Comparison of ENCODE assay signal across 21 cellular contexts in genomic region chr3:36701249-36701572, GRCh38.
DNase-seq lines count a peak whose midpoint lies in the region; ATAC-seq, FAIRE-seq and TF ChIP-seq lines count a peak whose summit lies in the region.
"Had no signal": no experiment of that assay in that cellular context is flagged by ENCODE, and none has a peak within 500 bp of the region (broad histone marks: within the 10 kb centered on the region; RNA-seq: fewer than 3 reads in every experiment).

No MANE protein-coding gene starts in this region.

- no TSS peak for BruUV-seq in PC-9 (replicated peaks; lab: Mats Ljungman, UMichigan)

- no peak for TF ChIP-seq EP300 in H1 (IDR thresholded peaks at IDR 0.05; ENCODE audit: borderline replicate concordance in 1 of 2, low read depth in 2 of 2, low read length in 2 of 2)

- TF ChIP-seq CTCF in activated CD8-positive, alpha-beta T cell treated with anti-CD3 and anti-CD28 coated beads for 36 hours (IDR thresholded peaks at IDR 0.05), result peak; percentile 14
- TF ChIP-seq CTCF in PC-9 (conservative IDR thresholded peaks at IDR 0.05) (peak; percentile 26; the same call in 1 of the 2 replicates), H1 (IDR thresholded peaks at IDR 0.05; ENCODE audit: control extremely low read depth in 1 of 3, insufficient read depth in 1 of 3, low read depth in 1 of 3, low read length in 3 of 3) (no peak), esophagus squamous epithelium (IDR thresholded peaks at IDR 0.05) (no peak)

- H3K27ac Mint-ChIP-seq in activated CD8-positive, alpha-beta T cell treated with anti-CD3 and anti-CD28 coated beads for 36 hours, result no peak overlapping the region
- H3K27ac Mint-ChIP-seq in activated CD8-positive, alpha-beta T cell treated with anti-CD3 and anti-CD28 coated beads, Interleukin-2, amount 10 ng/mL, durations not matched to agents 7 days and 5 days, result no peak overlapping the region
- H3K27ac Mint-ChIP-seq: activated CD4-positive, alpha-beta memory T cell treated with anti-CD3 and anti-CD28 coated beads for 36 hours; activated naive CD8-positive, alpha-beta T cell; activated T-helper 2 cell treated with anti-CD3 and anti-CD28 coated beads, Interferon-gamma antibody, Interleukin-2, Interleukin-4, amounts not matched to agents 10 μg/mL and 5 μg/mL and 100 μg/mL, durations not matched to agents 14 hours and 24 hours and 36 hours; B cell; CD8-positive, alpha-beta memory T cell; dendritic cell treated with granulocyte-macrophage colony-stimulating factor and Interleukin-4, amounts not matched to agents 40 ng/mL and 50 ng/mL, for 4 days; endodermal cell; stimulated activated naive CD8-positive, alpha-beta T cell treated with anti-CD3 and anti-CD28 coated beads, Interleukin-15, Interleukin-2, amounts not matched to agents 100 ng/mL and 50 ng/mL, for 24 hours had no signal

- H3K79me1 ChIP-seq in H1 (ENCODE audit: low read depth, low read length), result no peaks in the 10 kb centered on the region

- no peak overlapping the region for H2BK12ac ChIP-seq in H1 (ENCODE audit: low read depth, low read length)

- no peak for DNase-seq in activated CD8-positive, alpha-beta T cell treated with anti-CD3 and anti-CD28 coated beads for 36 hours
- no peak for DNase-seq in activated CD8-positive, alpha-beta T cell treated with anti-CD3 and anti-CD28 coated beads, Interleukin-2, amount 10 ng/mL, durations not matched to agents 7 days and 5 days
- DNase-seq in PC-9 (no peak), H1 (ENCODE audit: low read depth in 1 of 2, low spot score in 2 of 2) (no peak), esophagus squamous epithelium (lab: John Stamatoyannopoulos, UW) (no peak), superior temporal gyrus (ENCODE audit: extremely low spot score) (no peak), foreskin melanocyte (no peak)
- DNase-seq: activated CD4-positive, CD25-positive, alpha-beta regulatory T cell had no signal

- intact Hi-C loops in activated CD8-positive, alpha-beta T cell treated with anti-CD3 and anti-CD28 coated beads for 36 hours (cut with micrococcal nuclease), result loop anchor here (10.0 kb wide), 1 partner anchor 736 kb away; no protein-coding TSS in a partner anchor
- intact Hi-C loops in PC-9 (cut with micrococcal nuclease; ENCODE audit: unreplicated experiment) (loop anchor here (1.0 to 10.0 kb wide), 3 partner anchors 316 to 735 kb away; partner anchors contain the start of gene STAC), esophagus squamous epithelium (cut with DNase I) (loop anchor here (5.0 kb wide), 1 partner anchor 734 kb away; no protein-coding TSS in a partner anchor)

- FAIRE-seq in H1 (lab: Jason Lieb, UNC), result no peak
- FAIRE-seq: A204.1 had no signal

- TF ChIP-seq POLR2A in H1 (IDR thresholded peaks at IDR 0.05; ENCODE audit: control extremely low read depth in 1 of 2, low read depth in 2 of 2, low read length in 2 of 2) (no peak), esophagus squamous epithelium (IDR thresholded peaks at IDR 0.05) (no peak)

- H2BK15ac ChIP-seq in H1 (ENCODE audit: low read length), result no peak overlapping the region

- H3K23me2 ChIP-seq in H1 (ENCODE audit: low read depth, low read length), result no peaks in the 10 kb centered on the region

- peaks cover 18% of the 10 kb centered on the region for H3K4me1 ChIP-seq in PC-9 (replicated peaks; ENCODE audit: insufficient read depth)
- H3K4me1 ChIP-seq in H1 (replicated peaks in 1 of 4; ENCODE audit: control insufficient read depth in 3 of 4, insufficient read depth in 4 of 4, low read length in 3 of 4), result peaks cover 0 to 3% (median under 1%) of the 10 kb centered on the region in 4 experiments; a peak in 1 of 7 replicates
- H3K4me1 ChIP-seq in esophagus squamous epithelium, result no peaks in the 10 kb centered on the region
- H3K4me1 ChIP-seq: left ventricle myocardium inferior, thyroid gland had no signal

- WGBS in H1 (ENCODE audit: extremely low coverage in 1 of 2, insufficient coverage in 1 of 2, insufficient read length in 1 of 2, insufficient replicate concordance in 2 of 2, low coverage in 1 of 2, low lambda C conversion rate in 2 of 2, missing lambda C conversion rate in 1 of 2), 2 experiments, result 96% methylated on average over 2 of the region's 2 CpGs; no CpG with 5 or more reads in 1 of the 2 experiments
- WGBS in esophagus squamous epithelium, 2 donors, result 52 to 56% methylated on average over 2 of the region's 2 CpGs

- no peak overlapping the region for H3K18ac ChIP-seq in H1 (ENCODE audit: extremely low read depth, low read length)

- no peak for TF ChIP-seq RAD21 in H1 (IDR thresholded peaks at IDR 0.05 in 1 of 2, conservative IDR thresholded peaks at IDR 0.05 in 1 of 2; ENCODE audit: low read depth in 2 of 2, low read length in 2 of 2)

- H3K4me3 Mint-ChIP-seq in activated CD8-positive, alpha-beta T cell treated with anti-CD3 and anti-CD28 coated beads for 36 hours, result no peak overlapping the region
- H3K4me3 Mint-ChIP-seq in activated CD8-positive, alpha-beta T cell treated with anti-CD3 and anti-CD28 coated beads, Interleukin-2, amount 10 ng/mL, durations not matched to agents 7 days and 5 days, result no peak overlapping the region
- H3K4me3 Mint-ChIP-seq: activated CD4-positive, alpha-beta memory T cell treated with anti-CD3 and anti-CD28 coated beads for 36 hours; activated naive CD8-positive, alpha-beta T cell; B cell; CD8-positive, alpha-beta memory T cell; dendritic cell treated with granulocyte-macrophage colony-stimulating factor and Interleukin-4, amounts not matched to agents 40 ng/mL and 50 ng/mL, for 4 days; endodermal cell; stimulated activated naive CD8-positive, alpha-beta T cell treated with anti-CD3 and anti-CD28 coated beads, Interleukin-15, Interleukin-2, amounts not matched to agents 100 ng/mL and 50 ng/mL, for 24 hours had no signal

- no peak overlapping the region for H2BK5ac ChIP-seq in H1 (ENCODE audit: low read depth, low read length)

- no peaks in the 10 kb centered on the region for H3F3A ChIP-seq in PC-9 (ENCODE audit: insufficient read depth, low read depth)

- H3K4me3 ChIP-seq in PC-9, result no peak overlapping the region
- no peak overlapping the region for H3K4me3 ChIP-seq in H1 (ENCODE audit: extremely low read depth in 1 of 4, insufficient read depth in 2 of 4, low read depth in 3 of 4, low read length in 4 of 4)
- H3K4me3 ChIP-seq in esophagus squamous epithelium, result no peak overlapping the region
- H3K4me3 ChIP-seq: left ventricle myocardium inferior, SJSA1, thyroid gland had no signal

- peak overlapping the region; percentile 42; the same call in 1 of the 2 replicates for H3K27ac ChIP-seq in PC-9
- H3K27ac ChIP-seq in H1 (ENCODE audit: low read depth, low read length), result no peak overlapping the region
- no peak overlapping the region for H3K27ac ChIP-seq in esophagus squamous epithelium
- H3K27ac ChIP-seq: left ventricle myocardium inferior, SJSA1, thyroid gland had no signal

- H3K79me2 ChIP-seq in PC-9 (ENCODE audit: low read depth), result no peaks in the 10 kb centered on the region
- H3K79me2 ChIP-seq in H1 (ENCODE audit: control insufficient read depth in 1 of 2, insufficient read depth in 2 of 2, low read length in 2 of 2), result no peaks in the 10 kb centered on the region

- no peak overlapping the region for H2AFZ ChIP-seq in PC-9
- peak overlapping the region; percentile 66; the same call in 1 of the 2 replicates for H2AFZ ChIP-seq in H1 (ENCODE audit: low read length)

- H3K9me3 ChIP-seq in PC-9 (ENCODE audit: insufficient read depth, low read depth) (no peaks in the 10 kb centered on the region), H1 (ENCODE audit: insufficient read depth in 2 of 2, low read depth in 1 of 2, low read length in 1 of 2) (no peaks in the 10 kb centered on the region), esophagus squamous epithelium (no peaks in the 10 kb centered on the region)
- H3K9me3 ChIP-seq: left ventricle myocardium inferior, SJSA1, thyroid gland had no signal

- no peaks in the 10 kb centered on the region for H3K27me3 ChIP-seq in PC-9 (ENCODE audit: insufficient read depth, low read depth)
- H3K27me3 ChIP-seq in H1 (replicated peaks in 1 of 4; ENCODE audit: control insufficient read depth in 3 of 4, extremely low read depth in 1 of 4, insufficient read depth in 3 of 4, low read length in 3 of 4), result no peaks in the 10 kb centered on the region
- peaks cover 0 to 6% (median 0%) of the 10 kb centered on the region in 4 donors for H3K27me3 ChIP-seq in esophagus squamous epithelium
- H3K27me3 ChIP-seq: SJSA1, thyroid gland had no signal

- H3K9me2 ChIP-seq in PC-9 (ENCODE audit: insufficient read depth), result no peaks in the 10 kb centered on the region

- H3K56ac ChIP-seq in H1 (replicated peaks; ENCODE audit: insufficient read length, low read depth, low read length), result no peak overlapping the region

- no peak overlapping the region for H3K9ac ChIP-seq in H1 (replicated peaks in 1 of 4; ENCODE audit: extremely low read depth in 1 of 4, low read depth in 3 of 4, low read length in 3 of 4)

- no peaks in the 10 kb centered on the region for H3K9me3 Mint-ChIP-seq in activated CD8-positive, alpha-beta T cell treated with anti-CD3 and anti-CD28 coated beads for 36 hours
- H3K9me3 Mint-ChIP-seq in activated CD8-positive, alpha-beta T cell treated with anti-CD3 and anti-CD28 coated beads, Interleukin-2, amount 10 ng/mL, durations not matched to agents 7 days and 5 days (ENCODE audit: insufficient read depth), result no peaks in the 10 kb centered on the region
- H3K9me3 Mint-ChIP-seq: activated CD4-positive, alpha-beta memory T cell treated with anti-CD3 and anti-CD28 coated beads for 36 hours; activated T-helper 2 cell treated with anti-CD3 and anti-CD28 coated beads, Interferon-gamma antibody, Interleukin-2, Interleukin-4, amounts not matched to agents 10 μg/mL and 5 μg/mL and 100 μg/mL, durations not matched to agents 14 hours and 24 hours and 36 hours; CD8-positive, alpha-beta memory T cell; dendritic cell treated with granulocyte-macrophage colony-stimulating factor and Interleukin-4, amounts not matched to agents 40 ng/mL and 50 ng/mL, for 4 days; endodermal cell; stimulated activated naive CD8-positive, alpha-beta T cell treated with anti-CD3 and anti-CD28 coated beads, Interleukin-15, Interleukin-2, amounts not matched to agents 100 ng/mL and 50 ng/mL, for 24 hours had no signal

- H2BK120ac ChIP-seq in H1 (replicated peaks; ENCODE audit: low read depth, low read length), result no peak overlapping the region

- POLR2A ChIA-PET in activated CD8-positive, alpha-beta T cell treated with anti-CD3 and anti-CD28 coated beads for 36 hours (lab: Charles Lee), result no interaction called here
- POLR2A ChIA-PET in activated CD8-positive, alpha-beta T cell treated with anti-CD3 and anti-CD28 coated beads, Interleukin-2, amount 10 ng/mL, durations not matched to agents 7 days and 5 days (lab: Charles Lee), result no interaction called here
- POLR2A ChIA-PET in PC-9 (lab: Charles Lee; ENCODE audit: unreplicated experiment) (no interaction called here), H1 (lab: Charles Lee; ENCODE audit: partially characterized antibody) (interaction anchor here (0.7 kb wide), 1 partner anchor 10 kb away, joined by 3 read pairs; no protein-coding TSS in a partner anchor)

- no peak overlapping the region for H3K23ac ChIP-seq in H1 (ENCODE audit: insufficient read length)

- ATAC-seq in activated CD8-positive, alpha-beta T cell treated with anti-CD3 and anti-CD28 coated beads for 36 hours, result no peak
- ATAC-seq in activated CD8-positive, alpha-beta T cell treated with anti-CD3 and anti-CD28 coated beads, Interleukin-2, amount 10 ng/mL, durations not matched to agents 7 days and 5 days, result no peak
- no peak for ATAC-seq in HG02938 (IDR thresholded peaks at IDR 0.05; ENCODE audit: unreplicated experiment)

- no peak overlapping the region for H4K91ac ChIP-seq in H1 (replicated peaks; ENCODE audit: insufficient read length, low read length)

- peaks cover 1% of the 10 kb centered on the region for H3K27me3 Mint-ChIP-seq in activated CD8-positive, alpha-beta T cell treated with anti-CD3 and anti-CD28 coated beads for 36 hours
- H3K27me3 Mint-ChIP-seq in activated CD8-positive, alpha-beta T cell treated with anti-CD3 and anti-CD28 coated beads, Interleukin-2, amount 10 ng/mL, durations not matched to agents 7 days and 5 days (ENCODE audit: low read depth), result no peaks in the 10 kb centered on the region
- H3K27me3 Mint-ChIP-seq: activated CD4-positive, alpha-beta memory T cell treated with anti-CD3 and anti-CD28 coated beads for 36 hours; dendritic cell treated with granulocyte-macrophage colony-stimulating factor and Interleukin-4, amounts not matched to agents 40 ng/mL and 50 ng/mL, for 4 days; stimulated activated naive CD8-positive, alpha-beta T cell treated with anti-CD3 and anti-CD28 coated beads, Interleukin-15, Interleukin-2, amounts not matched to agents 100 ng/mL and 50 ng/mL, for 24 hours had no signal

- no peak overlapping the region for H2BK20ac ChIP-seq in H1 (ENCODE audit: low read length)

- H2AK5ac ChIP-seq in H1 (ENCODE audit: low read depth, low read length), result no peak overlapping the region

- H3K4me1 Mint-ChIP-seq in activated CD8-positive, alpha-beta T cell treated with anti-CD3 and anti-CD28 coated beads for 36 hours (ENCODE audit: low read depth), result no peaks in the 10 kb centered on the region
- H3K4me1 Mint-ChIP-seq in activated CD8-positive, alpha-beta T cell treated with anti-CD3 and anti-CD28 coated beads, Interleukin-2, amount 10 ng/mL, durations not matched to agents 7 days and 5 days (ENCODE audit: low read depth), result no peaks in the 10 kb centered on the region
- H3K4me1 Mint-ChIP-seq: B cell; CD8-positive, alpha-beta memory T cell; endodermal cell had no signal

- CTCF ChIA-PET in activated CD8-positive, alpha-beta T cell treated with anti-CD3 and anti-CD28 coated beads for 36 hours (lab: Charles Lee), result interaction anchor here (1.4 to 1.9 kb wide), 2 partner anchors 26 to 168 kb away, joined by 5 read pairs; no protein-coding TSS in a partner anchor
- CTCF ChIA-PET in activated CD8-positive, alpha-beta T cell treated with anti-CD3 and anti-CD28 coated beads, Interleukin-2, amount 10 ng/mL, durations not matched to agents 7 days and 5 days (lab: Charles Lee), result no interaction called here
- CTCF ChIA-PET in PC-9 (lab: Charles Lee), result interaction anchor here (0.7 kb wide), 1 partner anchor 736 kb away, joined by 3 read pairs; no protein-coding TSS in a partner anchor
- CTCF ChIA-PET in H1 (lab: Charles Lee; ENCODE audit: partially characterized antibody), result interaction anchor here (1.0 to 2.4 kb wide), 11 partner anchors 8 to 777 kb away, joined by 3 to 20 read pairs (median 4); no protein-coding TSS in a partner anchor

- no peaks in the 10 kb centered on the region for H3K36me3 Mint-ChIP-seq in activated CD8-positive, alpha-beta T cell treated with anti-CD3 and anti-CD28 coated beads for 36 hours (ENCODE audit: low read depth)
- H3K36me3 Mint-ChIP-seq in activated CD8-positive, alpha-beta T cell treated with anti-CD3 and anti-CD28 coated beads, Interleukin-2, amount 10 ng/mL, durations not matched to agents 7 days and 5 days (ENCODE audit: low read depth), result no peaks in the 10 kb centered on the region
- H3K36me3 Mint-ChIP-seq: activated CD4-positive, alpha-beta memory T cell treated with anti-CD3 and anti-CD28 coated beads for 36 hours; activated naive CD8-positive, alpha-beta T cell; CD8-positive, alpha-beta memory T cell had no signal

- H3K4ac ChIP-seq in H1 (replicated peaks; ENCODE audit: insufficient read length, low read depth, low read length), result no peak overlapping the region

- H4K20me1 ChIP-seq in PC-9 (ENCODE audit: insufficient read depth) (no peaks in the 10 kb centered on the region), H1 (replicated peaks in 1 of 2; ENCODE audit: control insufficient read depth in 1 of 2, insufficient read depth in 2 of 2, low read length in 2 of 2) (no peaks in the 10 kb centered on the region)

- H3K36me3 ChIP-seq in PC-9 (ENCODE audit: low read depth), result no peaks in the 10 kb centered on the region
- H3K36me3 ChIP-seq in H1 (ENCODE audit: control insufficient read depth in 2 of 4, insufficient read depth in 4 of 4, low read length in 3 of 4), result no peaks in the 10 kb centered on the region
- H3K36me3 ChIP-seq in esophagus squamous epithelium, result no peaks in the 10 kb centered on the region
- H3K36me3 ChIP-seq: left ventricle myocardium inferior, SJSA1, thyroid gland had no signal

- no peak overlapping the region for H3K14ac ChIP-seq in H1 (ENCODE audit: insufficient read length)

- no peak overlapping the region for H4K5ac ChIP-seq in H1 (ENCODE audit: insufficient read length, low read depth, low read length)

- H4K8ac ChIP-seq in H1 (ENCODE audit: extremely low read depth, insufficient read depth, low read length), result no peak overlapping the region

- H3K4me2 ChIP-seq in PC-9 (no peak overlapping the region), H1 (ENCODE audit: insufficient read depth in 1 of 2, low read depth in 2 of 2, low read length in 2 of 2) (no peak overlapping the region)

Comparison
In these comparisons a context has a peak if more than half of its experiments do, and no peak if none do; other contexts are left out.
1. CTCF ChIP-seq: peak in activated CD8-positive, alpha-beta T cell treated with anti-CD3 and anti-CD28 coated beads for 36 hours (single experiment) and PC-9 (single experiment); none in H1 (0 of 3) and esophagus squamous epithelium (0 of 6).